Comparison of ENCODE assay signal across 31 cellular contexts in genomic region chr11:109884501-109884900, GRCh38.
"Had no signal": no experiment of that assay in that cellular context is flagged by ENCODE, and none has a peak within 500 bp of the region (broad histone marks: within the 10 kb centered on the region; RNA-seq: fewer than 3 reads in every experiment).

No MANE protein-coding gene starts in this region.

- H3K4me2 ChIP-seq: hepatocyte had no signal

- H2AFZ ChIP-seq: hepatocyte had no signal

- H3K4me3 ChIP-seq: heart right ventricle, hepatocyte, lower lobe of right lung, pancreas, prostate gland, skin epidermis, suprapubic skin, thoracic aorta, tibial artery, uterus had no signal

- H3K27ac Mint-ChIP-seq: naive thymus-derived CD8-positive, alpha-beta T cell; stimulated activated effector memory CD8-positive, alpha-beta T cell treated with anti-CD3 and anti-CD28 coated beads, Interleukin-12 subunit alpha, Interleukin-12 subunit beta, amount 100 ng/mL, for 72 hours; stimulated activated naive CD8-positive, alpha-beta T cell treated with anti-CD3 and anti-CD28 coated beads, Interleukin-15, Interleukin-2, amounts not matched to agents 100 ng/mL and 50 ng/mL, for 24 hours; type B pancreatic cell had no signal

- H3K4me1 ChIP-seq: heart right ventricle, lower lobe of right lung, pancreas, prostate gland, suprapubic skin, tibial artery, uterus had no signal

- H3K36me3 ChIP-seq: heart right ventricle, lower lobe of right lung, pancreas, prostate gland, suprapubic skin, thoracic aorta, tibial artery, uterus had no signal

- H3K27ac ChIP-seq: heart right ventricle, hepatocyte, lower lobe of right lung, pancreas, prostate gland, skin epidermis, suprapubic skin, thoracic aorta, tibial artery, uterus had no signal

- H3K4me1 Mint-ChIP-seq: naive thymus-derived CD8-positive, alpha-beta T cell; stimulated activated effector memory CD8-positive, alpha-beta T cell treated with anti-CD3 and anti-CD28 coated beads, Interleukin-12 subunit alpha, Interleukin-12 subunit beta, amount 100 ng/mL, for 72 hours had no signal

- ATAC-seq: heart right ventricle; left cardiac atrium; left lobe of liver; left ventricle myocardium superior; lower lobe of right lung; naive thymus-derived CD8-positive, alpha-beta T cell; pancreas; right cardiac atrium; sciatic nerve; stimulated activated effector memory CD8-positive, alpha-beta T cell treated with anti-CD3 and anti-CD28 coated beads, Interleukin-12 subunit alpha, Interleukin-12 subunit beta, amount 100 ng/mL, for 72 hours had no signal

- H3K4me3 Mint-ChIP-seq: naive thymus-derived CD8-positive, alpha-beta T cell; nephron; stimulated activated effector memory CD8-positive, alpha-beta T cell treated with anti-CD3 and anti-CD28 coated beads, Interleukin-12 subunit alpha, Interleukin-12 subunit beta, amount 100 ng/mL, for 72 hours; stimulated activated naive CD8-positive, alpha-beta T cell treated with anti-CD3 and anti-CD28 coated beads, Interleukin-15, Interleukin-2, amounts not matched to agents 100 ng/mL and 50 ng/mL, for 24 hours; type B pancreatic cell had no signal

- H3K79me2 ChIP-seq: hepatocyte had no signal

- H3K27me3 Mint-ChIP-seq: stimulated activated naive CD8-positive, alpha-beta T cell treated with anti-CD3 and anti-CD28 coated beads, Interleukin-15, Interleukin-2, amounts not matched to agents 100 ng/mL and 50 ng/mL, for 24 hours had no signal

- H3K9me3 ChIP-seq: lower lobe of right lung, pancreas, prostate gland, suprapubic skin, thoracic aorta, tibial artery, uterus had no signal

- H3K36me3 Mint-ChIP-seq: naive thymus-derived CD8-positive, alpha-beta T cell; stimulated activated effector memory CD8-positive, alpha-beta T cell treated with anti-CD3 and anti-CD28 coated beads, Interleukin-12 subunit alpha, Interleukin-12 subunit beta, amount 100 ng/mL, for 72 hours; type B pancreatic cell had no signal

- H3K27me3 ChIP-seq: heart right ventricle, hepatocyte, pancreas, suprapubic skin, tibial artery, uterus had no signal

- H3K9me3 Mint-ChIP-seq: type B pancreatic cell had no signal

- DNase-seq: heart right ventricle; islet precursor cell; left cardiac atrium; left ventricle myocardium superior; lower lobe of right lung; mammary epithelial cell; mesenchymal stem cell; naive thymus-derived CD8-positive, alpha-beta T cell; nucleus accumbens; pancreas; posterior cingulate gyrus; retina; right cardiac atrium; stimulated activated CD4-positive, alpha-beta T cell treated with anti-CD3 and anti-CD28 coated beads, Interleukin-12 subunit alpha, Interleukin-12 subunit beta, amount 100 ng/mL, for 4 hours; stimulated activated CD4-positive, alpha-beta T cell treated with anti-CD3 and anti-CD28 coated beads, Interleukin-15, amount 100 ng/mL, for 24 hours; stimulated activated CD4-positive, alpha-beta T cell treated with anti-CD3 and anti-CD28 coated beads, Interleukin-2, amount 100 ng/mL, for 24 hours; stimulated activated CD4-positive, alpha-beta T cell treated with anti-CD3 and anti-CD28 coated beads, Interleukin-4, amount 100 ng/mL, for 1 hour; stimulated activated naive CD4-positive, alpha-beta T cell; tibial artery; uterus had no signal
